Comparison of ENCODE assay signal across 17 cellular contexts in genomic region chr1:150389650-150390049, GRCh38. TPM values are rescaled to one million over a fixed set of nuclear protein-coding genes. Genes with fewer than 3 reads are reported as not detected.
DNase-seq lines count a peak whose midpoint lies in the region; ATAC-seq and TF ChIP-seq lines count a peak whose summit lies in the region.
"Had no signal": no experiment of that assay in that cellular context is flagged by ENCODE, and none has a peak within 500 bp of the region (broad histone marks: within the 10 kb centered on the region; RNA-seq: fewer than 3 reads in every experiment).

No MANE protein-coding gene starts in this region.

- 0 out of 2 replicates have a peak, but pooled peaks have one; percentile 53 for ATAC-seq in Panc1
- no peak for ATAC-seq in GM21423 (IDR thresholded peaks at IDR 0.05; ENCODE audit: unreplicated experiment)

- no peaks in the 10 kb centered on the region for H3K9me3 Mint-ChIP-seq in progenitor cell of endocrine pancreas (ENCODE audit: low read depth)
- H3K9me3 Mint-ChIP-seq: neural progenitor cell had no signal

- intact Hi-C loops in Panc1 (cut with micrococcal nuclease; ENCODE audit: unreplicated experiment), result no loop called here

- no peaks in the 10 kb centered on the region for H3K27me3 Mint-ChIP-seq in progenitor cell of endocrine pancreas

- H3K36me3 Mint-ChIP-seq in progenitor cell of endocrine pancreas (ENCODE audit: insufficient read depth), result no peaks in the 10 kb centered on the region

- peaks cover 24% of the 10 kb centered on the region for H3K4me1 Mint-ChIP-seq in progenitor cell of endocrine pancreas (ENCODE audit: low read depth)
- H3K4me1 Mint-ChIP-seq: neural progenitor cell had no signal

- CTCF ChIA-PET in Panc1 (lab: Charles Lee), result interaction anchor here (0.6 kb wide), 1 partner anchor 18 kb away, joined by 3 read pairs; no protein-coding TSS in a partner anchor

- TF ChIP-seq CTCF in Panc1 (IDR thresholded peaks at IDR 0.05) (no peak), fibroblast of mammary gland (conservative IDR thresholded peaks at IDR 0.05; ENCODE audit: control insufficient read depth, insufficient read depth, low read depth, low read length) (no peak), progenitor cell of endocrine pancreas (IDR thresholded peaks at IDR 0.05; ENCODE audit: unreplicated experiment) (no peak)

- H3K9me3 ChIP-seq in Panc1 (ENCODE audit: control insufficient read depth, insufficient read depth, low read depth, low read length), result no peaks in the 10 kb centered on the region
- H3K9me3 ChIP-seq: left ventricle myocardium inferior had no signal

- H3K27ac Mint-ChIP-seq in progenitor cell of endocrine pancreas, result peak overlapping the region; percentile 87

- H3K4me3 ChIP-seq in Panc1 (ENCODE audit: low read depth in 2 of 2, low read length in 2 of 2) (no peak overlapping the region), fibroblast of mammary gland (ENCODE audit: control insufficient read depth, low read depth, low read length) (no peak overlapping the region)
- H3K4me3 ChIP-seq: left ventricle myocardium inferior, neural progenitor cell had no signal

- H3K27ac ChIP-seq in Panc1 (ENCODE audit: low read length), result no peak overlapping the region
- H3K27ac ChIP-seq: 22Rv1, left ventricle myocardium inferior, neural progenitor cell had no signal

- H3K4me3 Mint-ChIP-seq in progenitor cell of endocrine pancreas (ENCODE audit: low read depth), result no peak overlapping the region
- H3K4me3 Mint-ChIP-seq: neural progenitor cell had no signal

- no peaks in the 10 kb centered on the region for H3K36me3 ChIP-seq in Panc1 (ENCODE audit: control insufficient read depth, insufficient read depth, low read length)
- H3K36me3 ChIP-seq: left ventricle myocardium inferior, neural progenitor cell had no signal

- H3K4me1 ChIP-seq in Panc1 (ENCODE audit: control insufficient read depth, insufficient read depth, low read length), result peaks cover 20% of the 10 kb centered on the region
- H3K4me1 ChIP-seq: neural progenitor cell had no signal

- BruUV-seq in Panc1 (replicated peaks; lab: Mats Ljungman, UMichigan), result no TSS peak

- POLR2A ChIA-PET in Panc1 (lab: Charles Lee), result interaction anchor here (0.6 kb wide), 1 partner anchor 573 kb away, joined by 3 read pairs; no protein-coding TSS in a partner anchor

- no peaks in the 10 kb centered on the region for H3K27me3 ChIP-seq in Panc1 (ENCODE audit: control insufficient read depth, insufficient read depth, low read length)
- H3K27me3 ChIP-seq: neural progenitor cell had no signal

- in situ Hi-C loops in Panc1 (cut with HindIII; ENCODE audit: low pct_unique_long_range_greater_than_20kb, low sequenced_read_pairs), result no loop called here

- DNase-seq in DMS53 (lab: John Stamatoyannopoulos, UW) (peak; percentile 18), DMS53 treated with DMSO at 0.1 percent for 48 hours (lab: John Stamatoyannopoulos, UW; ENCODE audit: unreplicated experiment) (no peak), Panc1 (ENCODE audit: low read depth, low spot score) (no peak), fibroblast of mammary gland (ENCODE audit: low read depth) (peak; percentile 12), progenitor cell of endocrine pancreas (ENCODE audit: low spot score, unreplicated experiment) (no peak), CD1c-positive myeloid dendritic cell (ENCODE audit: extremely low spot score) (no peak), anterior cingulate cortex (lab: John Stamatoyannopoulos, UW) (no peak)
- DNase-seq: activated CD4-positive, alpha-beta T cell treated with anti-CD3 and anti-CD28 coated beads for 48 hours; activated CD8-positive, alpha-beta memory T cell treated with anti-CD3 and anti-CD28 coated beads, Interleukin-2, amount 50 U/mL, for 4 hours; activated naive CD4-positive, alpha-beta T cell; COR-L47; left ventricle myocardium inferior; SIG-M5; stimulated activated CD4-positive, alpha-beta T cell treated with anti-CD3 and anti-CD28 coated beads, Interleukin-4, amount 100 ng/mL, for 24 hours had no signal

RNA-seq across cellular contexts. Expression of gene RPRD2, which starts 25.7 kb away (rescaled TPM):
- total RNA-seq in Panc1 (2021; ENCODE audit: unreplicated experiment) (28.3 TPM), progenitor cell of endocrine pancreas (38.5 and 42.6 TPM in 2 replicates)
- polyA plus RNA-seq in Panc1 (2012; ENCODE audit: insufficient read length), result 15.4 TPM

Comparison
In these comparisons a context has a peak if more than half of its experiments do, and no peak if none do; other contexts are left out.
1. DNase-seq: peak in DMS53 (single experiment) and fibroblast of mammary gland (single experiment); none in DMS53 treated with DMSO at 0.1 percent for 48 hours (single experiment), Panc1 (single experiment), progenitor cell of endocrine pancreas (single experiment), CD1c-positive myeloid dendritic cell (single experiment) and anterior cingulate cortex (0 of 58).